In genomic region chr2:15223887-15224286, GRCh38 we compare ENCODE assay signal across 2 cellular contexts.
TF ChIP-seq lines count a peak whose summit lies in the region.

No MANE protein-coding gene starts in this region.

TF ChIP-seq in IMR-90, 13 proteins besides CTCF, POLR2A, EP300 and RAD21 (continued from another document):
- TF ChIP-seq, protein P1, sequence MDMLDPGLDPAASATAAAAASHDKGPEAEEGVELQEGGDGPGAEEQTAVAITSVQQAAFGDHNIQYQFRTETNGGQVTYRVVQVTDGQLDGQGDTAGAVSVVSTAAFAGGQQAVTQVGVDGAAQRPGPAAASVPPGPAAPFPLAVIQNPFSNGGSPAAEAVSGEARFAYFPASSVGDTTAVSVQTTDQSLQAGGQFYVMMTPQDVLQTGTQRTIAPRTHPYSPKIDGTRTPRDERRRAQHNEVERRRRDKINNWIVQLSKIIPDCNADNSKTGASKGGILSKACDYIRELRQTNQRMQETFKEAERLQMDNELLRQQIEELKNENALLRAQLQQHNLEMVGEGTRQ (IDR thresholded peaks at IDR 0.05; ENCODE audit: low read depth, low read length): no peak
- TF ChIP-seq CEBPB (IDR thresholded peaks at IDR 0.05; ENCODE audit: low read depth, low read length) (peak; percentile 80), RFX5 (IDR thresholded peaks at IDR 0.05; ENCODE audit: low read depth, low read length) (peak; percentile 38; the same call in 1 of the 2 replicates), BHLHE40 (IDR thresholded peaks at IDR 0.05; ENCODE audit: low read depth, low read length) (peak; percentile 99), ELK1 (IDR thresholded peaks at IDR 0.05; ENCODE audit: borderline replicate concordance, low read depth, low read length) (no peak), FOS (IDR thresholded peaks at IDR 0.05; ENCODE audit: low read depth, low read length) (peak; percentile 79), MAFK (IDR thresholded peaks at IDR 0.05; ENCODE audit: low read depth, low read length) (peak; percentile 75), SMC3 (IDR thresholded peaks at IDR 0.05; ENCODE audit: low read depth, low read length) (no peak)

TF ChIP-seq in endothelial cell of umbilical vein, 7 proteins besides CTCF, POLR2A, EP300 and RAD21 (continued from another document):
- TF ChIP-seq EZH2 (IDR thresholded peaks at IDR 0.05; ENCODE audit: borderline replicate concordance, low read depth, low read length, severe bottlenecking): no peak
- TF ChIP-seq JUN (IDR thresholded peaks at IDR 0.05; ENCODE audit: borderline replicate concordance, insufficient read depth, insufficient read length, low read depth): peak; percentile 93
